ENCODE assay signal across 13 cellular contexts in genomic region chr4:40283413-40283812, GRCh38. TPM values are rescaled to one million over a fixed set of nuclear protein-coding genes. Genes with fewer than 3 reads are reported as not detected.
DNase-seq lines count a peak whose midpoint lies in the region; ATAC-seq and TF ChIP-seq lines count a peak whose summit lies in the region.
"Had no signal": no experiment of that assay in that cellular context is flagged by ENCODE, and none has a peak within 500 bp of the region (broad histone marks: within the 10 kb centered on the region; RNA-seq: fewer than 3 reads in every experiment).

No MANE protein-coding gene starts in this region.

- H3F3A ChIP-seq in PC-3 (ENCODE audit: low read length, unreplicated experiment): no peaks in the 10 kb centered on the region
- peaks cover 5% of the 10 kb centered on the region for H3F3A ChIP-seq in neural progenitor cell (ENCODE audit: low read depth)

- no peaks in the 10 kb centered on the region for H3K27me3 Mint-ChIP-seq in activated naive CD8-positive, alpha-beta T cell
- H3K27me3 Mint-ChIP-seq in neural progenitor cell (ENCODE audit: insufficient read depth, low read depth) (peaks cover 12% of the 10 kb centered on the region), progenitor cell of endocrine pancreas (no peaks in the 10 kb centered on the region)

- no peaks in the 10 kb centered on the region for H3K27me3 ChIP-seq in PC-3 (ENCODE audit: low read length)
- no peaks in the 10 kb centered on the region for H3K27me3 ChIP-seq in neural progenitor cell
- H3K27me3 ChIP-seq: gastroesophageal sphincter had no signal

- no TSS peak for BruUV-seq in PC-3 (replicated peaks; lab: Mats Ljungman, UMichigan)

- peaks cover 13% of the 10 kb centered on the region for H3K4me1 ChIP-seq in PC-3 (ENCODE audit: insufficient read depth, low read length)
- H3K4me1 ChIP-seq in neural progenitor cell: peaks cover 5% of the 10 kb centered on the region
- H3K4me1 ChIP-seq: gastroesophageal sphincter had no signal

- H4K20me1 ChIP-seq in PC-3 (ENCODE audit: low read length) (no peaks in the 10 kb centered on the region), neural progenitor cell (ENCODE audit: low read depth) (no peaks in the 10 kb centered on the region)

- H3K4me2 ChIP-seq in PC-3 (ENCODE audit: low read length): no peak overlapping the region
- no peak overlapping the region for H3K4me2 ChIP-seq in neural progenitor cell

- peaks cover 69% of the 10 kb centered on the region for H3K4me1 Mint-ChIP-seq in activated naive CD8-positive, alpha-beta T cell (ENCODE audit: low read depth)
- H3K4me1 Mint-ChIP-seq in neural progenitor cell: peaks cover 32% of the 10 kb centered on the region
- no peaks in the 10 kb centered on the region for H3K4me1 Mint-ChIP-seq in progenitor cell of endocrine pancreas (ENCODE audit: low read depth)

- peak overlapping the region; percentile 97 for H3K27ac Mint-ChIP-seq in activated naive CD8-positive, alpha-beta T cell
- H3K27ac Mint-ChIP-seq in neural progenitor cell (peak overlapping the region; percentile 33), progenitor cell of endocrine pancreas (no peak overlapping the region)

- H3K9me2 ChIP-seq in PC-3 (replicated peaks; ENCODE audit: low read length): no peaks in the 10 kb centered on the region

- CTCF ChIA-PET in PC-3 (lab: Charles Lee): interaction anchor here (0.6 to 1.0 kb wide), 2 partner anchors 33 to 435 kb away, joined by 3 to 6 read pairs; no protein-coding TSS in a partner anchor

- H2AFZ ChIP-seq in PC-3 (ENCODE audit: low read length): no peak overlapping the region
- peak overlapping the region; percentile 42 for H2AFZ ChIP-seq in neural progenitor cell (replicated peaks)

- H3K36me3 ChIP-seq in PC-3 (ENCODE audit: low read depth, low read length) (no peaks in the 10 kb centered on the region), neural progenitor cell (no peaks in the 10 kb centered on the region)
- H3K36me3 ChIP-seq: gastroesophageal sphincter had no signal

- H3K9ac ChIP-seq in PC-3 (ENCODE audit: low read length): peak overlapping the region; percentile 70
- no peak overlapping the region for H3K9ac ChIP-seq in neural progenitor cell

- H3K4me3 Mint-ChIP-seq in activated naive CD8-positive, alpha-beta T cell: peak overlapping the region; percentile 62
- H3K4me3 Mint-ChIP-seq in neural progenitor cell (no peak overlapping the region), progenitor cell of endocrine pancreas (ENCODE audit: low read depth) (no peak overlapping the region)

- intact Hi-C loops in PC-3 (cut with micrococcal nuclease): no loop called here

- H3K4me3 ChIP-seq in PC-3 (ENCODE audit: low read length): no peak overlapping the region
- no peak overlapping the region for H3K4me3 ChIP-seq in neural progenitor cell
- H3K4me3 ChIP-seq: gastroesophageal sphincter had no signal

- POLR2A ChIA-PET in PC-3 (lab: Charles Lee; ENCODE audit: unreplicated experiment): no interaction called here

- peak; percentile 9 for DNase-seq in NCI-H2227 (lab: John Stamatoyannopoulos, UW; ENCODE audit: unreplicated experiment)
- no peak for DNase-seq in NCI-H2227 treated with DMSO at 0.1 percent for 48 hours (lab: John Stamatoyannopoulos, UW)
- no peak for DNase-seq in PC-3
- no peak for DNase-seq in neural progenitor cell (ENCODE audit: low spot score)
- no peak for DNase-seq in progenitor cell of endocrine pancreas (ENCODE audit: low spot score, unreplicated experiment)
- DNase-seq in NCI-H146 (lab: John Stamatoyannopoulos, UW): no peak
- DNase-seq: 8988T had no signal

- H3K36me3 Mint-ChIP-seq in activated naive CD8-positive, alpha-beta T cell: peaks cover 14% of the 10 kb centered on the region
- H3K36me3 Mint-ChIP-seq in neural progenitor cell: peaks cover 4% of the 10 kb centered on the region
- H3K36me3 Mint-ChIP-seq in progenitor cell of endocrine pancreas (ENCODE audit: insufficient read depth): no peaks in the 10 kb centered on the region

- H3K79me2 ChIP-seq in PC-3 (ENCODE audit: low read length) (no peaks in the 10 kb centered on the region), neural progenitor cell (ENCODE audit: low read depth) (no peaks in the 10 kb centered on the region)

- no peaks in the 10 kb centered on the region for H3K9me3 ChIP-seq in PC-3 (ENCODE audit: low read length)
- no peaks in the 10 kb centered on the region for H3K9me3 ChIP-seq in neural progenitor cell (ENCODE audit: low read depth)
- H3K9me3 ChIP-seq: gastroesophageal sphincter had no signal

- ATAC-seq in PC-3 (no peak), HG03460 (IDR thresholded peaks at IDR 0.05; ENCODE audit: unreplicated experiment) (no peak)
- ATAC-seq: gastroesophageal sphincter had no signal

- peak overlapping the region; percentile 84 for H3K27ac ChIP-seq in PC-3 (ENCODE audit: low read length)
- no peak overlapping the region for H3K27ac ChIP-seq in neural progenitor cell
- H3K27ac ChIP-seq: gastroesophageal sphincter had no signal

- TF ChIP-seq CTCF in PC-3 (conservative IDR thresholded peaks at IDR 0.05; ENCODE audit: low read depth, low read length): no peak
- no peak for TF ChIP-seq CTCF in neural progenitor cell (IDR thresholded peaks at IDR 0.05)
- no peak for TF ChIP-seq CTCF in progenitor cell of endocrine pancreas (IDR thresholded peaks at IDR 0.05; ENCODE audit: unreplicated experiment)

- peaks cover 5% of the 10 kb centered on the region for H3K9me3 Mint-ChIP-seq in activated naive CD8-positive, alpha-beta T cell (ENCODE audit: low read depth)
- H3K9me3 Mint-ChIP-seq in neural progenitor cell (peaks cover 4% of the 10 kb centered on the region), progenitor cell of endocrine pancreas (ENCODE audit: low read depth) (peaks cover 7% of the 10 kb centered on the region)

RNA-seq across cellular contexts. Expression of gene CHRNA9, which starts 51.7 kb away (rescaled TPM):
- total RNA-seq in PC-3 (2014; rRNA removed): not detected in 2 replicates
- 0.67 and 2.5 TPM in 2 replicates for total RNA-seq in neural progenitor cell (ENCODE audit: low replicate concordance)
- 0.22 and 0.43 TPM in 2 replicates for total RNA-seq in progenitor cell of endocrine pancreas
- total RNA-seq: gastroesophageal sphincter, kidney epithelial cell, skeletal muscle tissue, ureter had no signal
